In the genomic region with DNA sequence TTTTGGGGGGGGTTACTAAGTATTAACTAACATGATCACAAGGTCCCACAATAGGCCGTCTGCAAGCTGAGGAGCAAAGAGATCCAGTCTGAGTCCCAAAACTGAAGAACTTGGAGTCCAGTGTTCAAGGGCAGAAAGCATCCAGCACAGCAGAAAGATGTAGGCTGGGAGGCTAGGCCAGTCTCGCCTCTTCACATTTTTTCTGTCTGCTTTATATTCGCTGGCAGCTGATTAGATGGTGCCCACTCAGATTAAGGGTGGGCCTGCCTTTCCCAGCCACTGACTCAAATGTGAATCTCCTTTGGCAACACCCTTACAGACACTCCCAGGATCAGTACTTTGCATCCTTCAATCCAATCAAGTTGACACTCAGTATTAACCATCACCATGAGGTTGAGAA, we compare ENCODE assay signal across 11 cellular contexts. TPM values are rescaled to one million over a fixed set of nuclear protein-coding genes. Genes with fewer than 3 reads are reported as not detected.
"Had no signal": no experiment of that assay in that cellular context is flagged by ENCODE, and none has a peak within 500 bp of the region (broad histone marks: within the 10 kb centered on the region; RNA-seq: fewer than 3 reads in every experiment).

No MANE protein-coding gene starts in this region.

RNA-seq across cellular contexts. Expression of a gene that starts 7.2 kb away (rescaled TPM):
- total RNA-seq: OCI-LY7, PC-3, PC-9, Peyer's patch, Right ventricle myocardium inferior, Right ventricle myocardium superior, RPMI7951, SJCRH30, SJSA1, SK-MEL-5 had no signal
- polyA plus RNA-seq: SK-N-SH had no signal

RNA-seq across cellular contexts. Expression of a gene that starts 7.8 kb away (rescaled TPM):
- total RNA-seq: OCI-LY7, PC-9, Peyer's patch, Right ventricle myocardium inferior, Right ventricle myocardium superior, RPMI7951, SJCRH30, SJSA1, SK-MEL-5 had no signal
- polyA plus RNA-seq: SK-N-SH had no signal

RNA-seq across cellular contexts. Expression of a gene that starts 21.6 kb away (rescaled TPM):
- total RNA-seq: OCI-LY7, PC-9, RPMI7951, SJCRH30, SJSA1, SK-MEL-5 had no signal

RNA-seq across cellular contexts. Expression of a gene that starts 23.0 kb away (rescaled TPM):
- total RNA-seq: OCI-LY7, PC-3, PC-9, Peyer's patch, Right ventricle myocardium inferior, Right ventricle myocardium superior, RPMI7951, SJCRH30, SJSA1, SK-MEL-5 had no signal
- polyA plus RNA-seq: SK-N-SH had no signal

RNA-seq across cellular contexts. Expression of a gene that starts 32.0 kb away (rescaled TPM):
- total RNA-seq: OCI-LY7, PC-3, PC-9, Peyer's patch, Right ventricle myocardium inferior, Right ventricle myocardium superior, RPMI7951, SJCRH30, SJSA1, SK-MEL-5 had no signal
- polyA plus RNA-seq: SK-N-SH had no signal
